1 cellular context compared by ENCODE assay signal in the genomic region with DNA sequence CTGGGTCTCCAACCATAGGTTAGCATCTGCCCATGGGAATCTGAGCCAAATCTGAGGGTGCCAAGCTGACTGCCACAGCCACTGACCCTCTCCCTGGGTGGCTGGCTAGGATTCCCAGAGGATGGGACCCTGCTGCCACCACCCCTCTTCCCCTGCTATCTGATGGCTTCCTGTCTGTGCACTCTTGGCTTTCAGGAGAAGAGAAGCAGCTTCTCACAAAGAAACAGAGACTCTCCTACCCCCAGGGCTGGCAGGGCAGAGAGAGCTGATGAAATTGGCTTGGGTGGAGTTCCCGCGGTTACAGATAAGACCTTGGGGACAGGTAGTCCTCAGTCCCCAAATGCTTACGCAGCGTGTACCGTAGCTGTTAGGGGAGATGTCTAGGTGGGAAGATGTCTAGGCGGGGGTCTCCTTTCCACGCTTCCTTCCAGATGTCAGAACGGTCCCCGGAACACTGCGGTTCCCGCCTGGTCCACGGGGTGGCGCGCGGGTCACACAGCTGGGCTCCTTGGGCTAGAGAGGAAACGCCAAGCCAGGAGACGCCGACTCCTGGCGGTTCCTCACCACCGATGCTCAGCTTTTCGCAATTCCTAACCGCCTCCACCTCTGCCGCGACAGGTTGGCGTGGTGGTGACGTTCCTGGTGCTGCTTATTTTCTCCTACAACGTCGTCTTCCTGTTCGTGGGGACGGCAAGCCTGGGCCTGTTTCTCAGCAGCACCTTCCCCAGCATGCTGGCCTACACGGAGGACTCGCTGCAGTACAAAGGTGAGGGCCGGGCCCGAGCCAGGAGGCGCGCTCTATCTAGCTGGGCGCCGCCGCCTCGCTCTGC.
TF ChIP-seq lines count a peak whose summit lies in the region.

No MANE protein-coding gene starts in this region.

TF ChIP-seq in HEK293, 187 proteins besides CTCF, POLR2A, EP300 and RAD21 (continued from another document):
- TF ChIP-seq, protein P1, sequence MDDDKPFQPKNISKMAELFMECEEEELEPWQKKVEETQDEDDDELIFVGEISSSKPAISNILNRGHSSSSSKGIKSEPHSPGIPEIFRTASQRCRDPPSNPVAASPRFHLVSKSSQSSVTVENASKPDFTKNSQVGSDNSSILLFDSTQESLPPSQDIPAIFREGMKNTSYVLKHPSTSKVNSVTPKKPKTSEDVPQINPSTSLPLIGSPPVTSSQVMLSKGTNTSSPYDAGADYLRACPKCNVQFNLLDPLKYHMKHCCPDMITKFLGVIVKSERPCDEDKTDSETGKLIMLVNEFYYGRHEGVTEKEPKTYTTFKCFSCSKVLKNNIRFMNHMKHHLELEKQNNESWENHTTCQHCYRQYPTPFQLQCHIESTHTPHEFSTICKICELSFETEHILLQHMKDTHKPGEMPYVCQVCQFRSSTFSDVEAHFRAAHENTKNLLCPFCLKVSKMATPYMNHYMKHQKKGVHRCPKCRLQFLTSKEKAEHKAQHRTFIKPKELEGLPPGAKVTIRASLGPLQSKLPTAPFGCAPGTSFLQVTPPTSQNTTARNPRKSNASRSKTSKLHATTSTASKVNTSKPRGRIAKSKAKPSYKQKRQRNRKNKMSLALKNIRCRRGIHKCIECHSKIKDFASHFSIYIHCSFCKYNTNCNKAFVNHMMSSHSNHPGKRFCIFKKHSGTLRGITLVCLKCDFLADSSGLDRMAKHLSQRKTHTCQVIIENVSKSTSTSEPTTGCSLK (tag by site-specific recombination; IDR thresholded peaks at IDR 0.05) = no peak
- no peak for TF ChIP-seq ZNF292 (tag by site-specific recombination; IDR thresholded peaks at IDR 0.05; ENCODE audit: borderline replicate concordance, low read depth)
- TF ChIP-seq ZNF837 (tag by site-specific recombination; IDR thresholded peaks at IDR 0.05) = no peak
- no peak for TF ChIP-seq ZNF76 (tag by site-specific recombination; IDR thresholded peaks at IDR 0.05; ENCODE audit: borderline replicate concordance, low read depth)
- TF ChIP-seq ZNF561 (tag by site-specific recombination; IDR thresholded peaks at IDR 0.05; ENCODE audit: borderline replicate concordance) = no peak
- TF ChIP-seq, protein P2, sequence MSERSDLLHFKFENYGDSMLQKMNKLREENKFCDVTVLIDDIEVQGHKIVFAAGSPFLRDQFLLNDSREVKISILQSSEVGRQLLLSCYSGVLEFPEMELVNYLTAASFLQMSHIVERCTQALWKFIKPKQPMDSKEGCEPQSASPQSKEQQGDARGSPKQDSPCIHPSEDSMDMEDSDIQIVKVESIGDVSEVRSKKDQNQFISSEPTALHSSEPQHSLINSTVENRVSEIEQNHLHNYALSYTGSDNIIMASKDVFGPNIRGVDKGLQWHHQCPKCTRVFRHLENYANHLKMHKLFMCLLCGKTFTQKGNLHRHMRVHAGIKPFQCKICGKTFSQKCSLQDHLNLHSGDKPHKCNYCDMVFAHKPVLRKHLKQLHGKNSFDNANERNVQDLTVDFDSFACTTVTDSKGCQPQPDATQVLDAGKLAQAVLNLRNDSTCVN (tag by site-specific recombination; optimal IDR thresholded peaks at IDR 0.05) = peak; percentile 25
- TF ChIP-seq, protein P3, sequence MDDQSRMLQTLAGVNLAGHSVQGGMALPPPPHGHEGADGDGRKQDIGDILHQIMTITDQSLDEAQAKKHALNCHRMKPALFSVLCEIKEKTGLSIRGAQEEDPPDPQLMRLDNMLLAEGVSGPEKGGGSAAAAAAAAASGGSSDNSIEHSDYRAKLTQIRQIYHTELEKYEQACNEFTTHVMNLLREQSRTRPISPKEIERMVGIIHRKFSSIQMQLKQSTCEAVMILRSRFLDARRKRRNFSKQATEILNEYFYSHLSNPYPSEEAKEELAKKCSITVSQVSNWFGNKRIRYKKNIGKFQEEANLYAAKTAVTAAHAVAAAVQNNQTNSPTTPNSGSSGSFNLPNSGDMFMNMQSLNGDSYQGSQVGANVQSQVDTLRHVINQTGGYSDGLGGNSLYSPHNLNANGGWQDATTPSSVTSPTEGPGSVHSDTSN (CRISPR knock-in tag; IDR thresholded peaks at IDR 0.05) = no peak
- no peak for TF ChIP-seq YY2 (tag by site-specific recombination; IDR thresholded peaks at IDR 0.05)
- peak; percentile 47; the same call in 1 of the 2 replicates for TF ChIP-seq ZNF629 (tag by site-specific recombination; IDR thresholded peaks at IDR 0.05)
- TF ChIP-seq ZNF302 (tag by site-specific recombination; IDR thresholded peaks at IDR 0.05; ENCODE audit: low read depth) = no peak
- TF ChIP-seq ZNF776 (tag by site-specific recombination; IDR thresholded peaks at IDR 0.05; ENCODE audit: borderline replicate concordance) = no peak
- TF ChIP-seq, protein P4, sequence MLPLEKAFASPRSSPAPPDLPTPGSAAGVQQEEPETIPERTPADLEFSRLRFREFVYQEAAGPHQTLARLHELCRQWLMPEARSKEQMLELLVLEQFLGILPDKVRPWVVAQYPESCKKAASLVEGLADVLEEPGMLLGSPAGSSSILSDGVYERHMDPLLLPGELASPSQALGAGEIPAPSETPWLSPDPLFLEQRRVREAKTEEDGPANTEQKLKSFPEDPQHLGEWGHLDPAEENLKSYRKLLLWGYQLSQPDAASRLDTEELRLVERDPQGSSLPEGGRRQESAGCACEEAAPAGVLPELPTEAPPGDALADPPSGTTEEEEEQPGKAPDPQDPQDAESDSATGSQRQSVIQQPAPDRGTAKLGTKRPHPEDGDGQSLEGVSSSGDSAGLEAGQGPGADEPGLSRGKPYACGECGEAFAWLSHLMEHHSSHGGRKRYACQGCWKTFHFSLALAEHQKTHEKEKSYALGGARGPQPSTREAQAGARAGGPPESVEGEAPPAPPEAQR (tag by site-specific recombination; IDR thresholded peaks at IDR 0.05) = no peak
- no peak for TF ChIP-seq SP2 (tag by site-specific recombination; IDR thresholded peaks at IDR 0.05)
- TF ChIP-seq ZNF701 (tag by site-specific recombination; IDR thresholded peaks at IDR 0.05) = no peak
- TF ChIP-seq, protein P5, sequence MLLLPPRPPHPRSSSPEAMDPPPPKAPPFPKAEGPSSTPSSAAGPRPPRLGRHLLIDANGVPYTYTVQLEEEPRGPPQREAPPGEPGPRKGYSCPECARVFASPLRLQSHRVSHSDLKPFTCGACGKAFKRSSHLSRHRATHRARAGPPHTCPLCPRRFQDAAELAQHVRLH (tag by site-specific recombination; IDR thresholded peaks at IDR 0.05) = 0 out of 2 replicates have a peak, but pooled peaks have one; percentile 27
- TF ChIP-seq, protein P6, sequence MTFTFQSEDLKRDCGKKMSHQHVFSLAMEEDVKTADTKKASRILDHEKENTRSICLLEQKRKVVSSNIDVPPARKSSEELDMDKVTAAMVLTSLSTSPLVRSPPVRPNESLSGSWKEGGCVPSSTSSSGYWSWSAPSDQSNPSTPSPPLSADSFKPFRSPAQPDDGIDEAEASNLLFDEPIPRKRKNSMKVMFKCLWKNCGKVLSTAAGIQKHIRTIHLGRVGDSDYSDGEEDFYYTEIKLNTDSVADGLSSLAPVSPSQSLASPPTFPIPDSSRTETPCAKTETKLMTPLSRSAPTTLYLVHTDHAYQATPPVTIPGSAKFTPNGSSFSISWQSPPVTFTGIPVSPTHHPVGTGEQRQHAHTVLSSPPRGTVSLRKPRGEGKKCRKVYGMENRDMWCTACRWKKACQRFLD (tag by site-specific recombination; IDR thresholded peaks at IDR 0.05) = no peak
- TF ChIP-seq ZNF654 (tag by site-specific recombination; IDR thresholded peaks at IDR 0.05; ENCODE audit: low read depth) = peak; percentile 97
- TF ChIP-seq KLF9 (tag by site-specific recombination; IDR thresholded peaks at IDR 0.05; ENCODE audit: low read depth) = no peak
- TF ChIP-seq, protein P7, sequence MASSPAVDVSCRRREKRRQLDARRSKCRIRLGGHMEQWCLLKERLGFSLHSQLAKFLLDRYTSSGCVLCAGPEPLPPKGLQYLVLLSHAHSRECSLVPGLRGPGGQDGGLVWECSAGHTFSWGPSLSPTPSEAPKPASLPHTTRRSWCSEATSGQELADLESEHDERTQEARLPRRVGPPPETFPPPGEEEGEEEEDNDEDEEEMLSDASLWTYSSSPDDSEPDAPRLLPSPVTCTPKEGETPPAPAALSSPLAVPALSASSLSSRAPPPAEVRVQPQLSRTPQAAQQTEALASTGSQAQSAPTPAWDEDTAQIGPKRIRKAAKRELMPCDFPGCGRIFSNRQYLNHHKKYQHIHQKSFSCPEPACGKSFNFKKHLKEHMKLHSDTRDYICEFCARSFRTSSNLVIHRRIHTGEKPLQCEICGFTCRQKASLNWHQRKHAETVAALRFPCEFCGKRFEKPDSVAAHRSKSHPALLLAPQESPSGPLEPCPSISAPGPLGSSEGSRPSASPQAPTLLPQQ (tag by site-specific recombination; IDR thresholded peaks at IDR 0.05) = peak; percentile 22; the same call in 1 of the 2 replicates
- TF ChIP-seq HOXC10 (CRISPR knock-in tag; IDR thresholded peaks at IDR 0.05) = no peak
- TF ChIP-seq, protein P8, sequence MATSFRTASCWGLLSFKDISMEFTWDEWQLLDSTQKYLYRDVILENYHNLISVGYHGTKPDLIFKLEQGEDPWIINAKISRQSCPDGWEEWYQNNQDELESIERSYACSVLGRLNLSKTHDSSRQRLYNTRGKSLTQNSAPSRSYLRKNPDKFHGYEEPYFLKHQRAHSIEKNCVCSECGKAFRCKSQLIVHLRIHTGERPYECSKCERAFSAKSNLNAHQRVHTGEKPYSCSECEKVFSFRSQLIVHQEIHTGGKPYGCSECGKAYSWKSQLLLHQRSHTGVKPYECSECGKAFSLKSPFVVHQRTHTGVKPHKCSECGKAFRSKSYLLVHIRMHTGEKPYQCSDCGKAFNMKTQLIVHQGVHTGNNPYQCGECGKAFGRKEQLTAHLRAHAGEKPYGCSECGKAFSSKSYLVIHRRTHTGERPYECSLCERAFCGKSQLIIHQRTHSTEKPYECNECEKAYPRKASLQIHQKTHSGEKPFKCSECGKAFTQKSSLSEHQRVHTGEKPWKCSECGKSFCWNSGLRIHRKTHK (tag by site-specific recombination; IDR thresholded peaks at IDR 0.05) = no peak
- TF ChIP-seq HOXA7 (CRISPR knock-in tag; IDR thresholded peaks at IDR 0.05; ENCODE audit: borderline replicate concordance) = no peak
- TF ChIP-seq ZNF600 (tag by site-specific recombination; IDR thresholded peaks at IDR 0.05) = peak; percentile 95
- TF ChIP-seq ZNF133 (tag by site-specific recombination; IDR thresholded peaks at IDR 0.05) = no peak
- TF ChIP-seq ZNF660 (tag by site-specific recombination; IDR thresholded peaks at IDR 0.05) = 0 out of 2 replicates have a peak, but pooled peaks have one; percentile 41
- TF ChIP-seq ZIC2 (tag by site-specific recombination; IDR thresholded peaks at IDR 0.05) = peak; percentile 47
- no peak for TF ChIP-seq ZNF248 (tag by site-specific recombination; IDR thresholded peaks at IDR 0.05)
- no peak for TF ChIP-seq ZBTB1 (tag by site-specific recombination; IDR thresholded peaks at IDR 0.05)
- peak; percentile 58 for TF ChIP-seq ZSCAN30 (tag by site-specific recombination; IDR thresholded peaks at IDR 0.05)
- peak; percentile 81; the same call in 1 of the 2 replicates for TF ChIP-seq SCRT1 (tag by site-specific recombination; IDR thresholded peaks at IDR 0.05; ENCODE audit: borderline replicate concordance)
- peak; percentile 41; the same call in 1 of the 2 replicates for TF ChIP-seq SP7 (tag by site-specific recombination; IDR thresholded peaks at IDR 0.05)
- TF ChIP-seq ZNF785 (tag by site-specific recombination; IDR thresholded peaks at IDR 0.05) = no peak
- TF ChIP-seq, protein P9, sequence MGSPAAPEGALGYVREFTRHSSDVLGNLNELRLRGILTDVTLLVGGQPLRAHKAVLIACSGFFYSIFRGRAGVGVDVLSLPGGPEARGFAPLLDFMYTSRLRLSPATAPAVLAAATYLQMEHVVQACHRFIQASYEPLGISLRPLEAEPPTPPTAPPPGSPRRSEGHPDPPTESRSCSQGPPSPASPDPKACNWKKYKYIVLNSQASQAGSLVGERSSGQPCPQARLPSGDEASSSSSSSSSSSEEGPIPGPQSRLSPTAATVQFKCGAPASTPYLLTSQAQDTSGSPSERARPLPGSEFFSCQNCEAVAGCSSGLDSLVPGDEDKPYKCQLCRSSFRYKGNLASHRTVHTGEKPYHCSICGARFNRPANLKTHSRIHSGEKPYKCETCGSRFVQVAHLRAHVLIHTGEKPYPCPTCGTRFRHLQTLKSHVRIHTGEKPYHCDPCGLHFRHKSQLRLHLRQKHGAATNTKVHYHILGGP (tag by site-specific recombination; IDR thresholded peaks at IDR 0.05) = no peak
- TF ChIP-seq KLF1 (tag by site-specific recombination; IDR thresholded peaks at IDR 0.05) = no peak
- TF ChIP-seq ZNF239 (tag by site-specific recombination; IDR thresholded peaks at IDR 0.05) = no peak
- 0 out of 2 replicates have a peak, but pooled peaks have one; percentile 51 for TF ChIP-seq ZNF121 (tag by site-specific recombination; IDR thresholded peaks at IDR 0.05)
- no peak for TF ChIP-seq ZNF157 (tag by site-specific recombination; IDR thresholded peaks at IDR 0.05)
- TF ChIP-seq ZNF792 (tag by site-specific recombination; IDR thresholded peaks at IDR 0.05) = no peak
- no peak for TF ChIP-seq ZBTB7A (tag by site-specific recombination; IDR thresholded peaks at IDR 0.05; ENCODE audit: low read depth)
- no peak for TF ChIP-seq ZNF311 (tag by site-specific recombination; IDR thresholded peaks at IDR 0.05; ENCODE audit: borderline replicate concordance)
- TF ChIP-seq ZNF335 (tag by site-specific recombination; conservative IDR thresholded peaks at IDR 0.05) = no peak
- TF ChIP-seq ZNF274 (IDR thresholded peaks at IDR 0.05; ENCODE audit: low read length) = no peak
- no peak for TF ChIP-seq ZNF274 (tag by site-specific recombination; IDR thresholded peaks at IDR 0.05; ENCODE audit: borderline replicate concordance)
- TF ChIP-seq IKZF3 (tag by site-specific recombination; IDR thresholded peaks at IDR 0.05) = peak; percentile 41
